In genomic region chr19:31413353-31413752, GRCh38 we compare ENCODE assay signal across 1 cellular context.
TF ChIP-seq lines count a peak whose summit lies in the region.

No MANE protein-coding gene starts in this region.

TF ChIP-seq in H1, 55 proteins besides CTCF, POLR2A, EP300 and RAD21:
- TF ChIP-seq, protein P1, sequence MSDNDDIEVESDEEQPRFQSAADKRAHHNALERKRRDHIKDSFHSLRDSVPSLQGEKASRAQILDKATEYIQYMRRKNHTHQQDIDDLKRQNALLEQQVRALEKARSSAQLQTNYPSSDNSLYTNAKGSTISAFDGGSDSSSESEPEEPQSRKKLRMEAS (IDR thresholded peaks at IDR 0.05), result no peak
- no peak for TF ChIP-seq ZNF274 (IDR thresholded peaks at IDR 0.05; ENCODE audit: borderline replicate concordance, extremely low read depth, low read length)
- TF ChIP-seq SAP30 (IDR thresholded peaks at IDR 0.05; ENCODE audit: insufficient read depth, insufficient replicate concordance, low read length), result no peak
- no peak for TF ChIP-seq EZH2 (IDR thresholded peaks at IDR 0.05; ENCODE audit: low read depth, low read length, severe bottlenecking)
- TF ChIP-seq SUZ12 (IDR thresholded peaks at IDR 0.05; ENCODE audit: low read length), result no peak
- no peak for TF ChIP-seq NANOG (IDR thresholded peaks at IDR 0.05; ENCODE audit: insufficient read depth, low read depth, low read length, poor library complexity, severe bottlenecking)
- TF ChIP-seq HDAC6 (IDR thresholded peaks at IDR 0.05; ENCODE audit: low read depth, low read length), result no peak
- TF ChIP-seq SP4 (IDR thresholded peaks at IDR 0.05; ENCODE audit: low read length), result no peak
- TF ChIP-seq KDM1A (IDR thresholded peaks at IDR 0.05; ENCODE audit: borderline replicate concordance, low read length), result no peak
- no peak for TF ChIP-seq RBBP5 (IDR thresholded peaks at IDR 0.05; ENCODE audit: borderline replicate concordance, low read depth, low read length)
